ENCODE assay signal across 11 cellular contexts in the genomic region with DNA sequence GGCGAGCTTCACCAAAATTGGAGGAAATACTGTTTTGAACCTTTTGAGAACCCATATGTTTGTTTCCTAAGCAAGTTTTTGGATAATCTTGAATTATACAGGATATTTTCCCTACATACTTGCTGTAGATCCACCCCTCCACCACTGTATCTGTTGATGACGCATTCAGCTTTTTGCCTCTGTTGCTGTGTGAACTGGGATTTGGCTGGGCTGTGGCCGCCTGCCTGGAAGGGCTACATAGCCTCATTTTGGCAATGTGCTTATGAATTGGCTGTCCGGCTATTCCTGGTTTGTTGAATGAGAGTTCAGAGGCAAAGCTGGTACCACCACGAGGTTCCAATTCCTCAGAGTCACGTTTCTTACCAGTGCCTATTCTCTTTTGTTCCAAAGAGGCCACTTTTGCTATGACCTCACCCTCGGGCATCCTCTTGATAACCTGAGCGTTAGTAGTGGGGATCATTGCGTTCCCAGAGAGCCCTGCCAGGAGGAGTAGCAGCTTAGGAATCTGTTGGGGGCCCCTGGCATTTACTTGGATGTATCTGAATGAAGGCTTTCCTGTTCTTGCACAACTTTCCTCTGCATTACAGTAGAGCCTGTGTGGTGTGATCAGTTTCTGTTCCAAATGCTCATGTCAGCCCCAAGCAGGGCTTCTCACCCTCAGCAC. TPM values are rescaled to one million over a fixed set of nuclear protein-coding genes. Genes with fewer than 3 reads are reported as not detected.
A peak's percentile ranks its signal among the peaks of the same experiment; 100 is the strongest.
DNase-seq lines count a peak whose midpoint lies in the region; ATAC-seq and TF ChIP-seq lines count a peak whose summit lies in the region.
"Had no signal": no experiment of that assay in that cellular context is flagged by ENCODE, and none has a peak within 500 bp of the region (broad histone marks: within the 10 kb centered on the region; RNA-seq: fewer than 3 reads in every experiment).

No MANE protein-coding gene starts in this region.

- no peak overlapping the region for H4K91ac ChIP-seq in trophoblast cell (ENCODE audit: low read depth, low read length)

- peak overlapping the region; percentile 47 for H4K8ac ChIP-seq in trophoblast cell (ENCODE audit: low read depth, low read length)

- no TSS peak for BruUV-seq in Panc1 (replicated peaks; lab: Mats Ljungman, UMichigan)

- H3K9me3 ChIP-seq in Panc1 (ENCODE audit: control insufficient read depth, insufficient read depth, low read depth, low read length) (no peaks in the 10 kb centered on the region), esophagus (ENCODE audit: control insufficient read depth in 2 of 2, insufficient read depth in 1 of 2, low read depth in 1 of 2, low read length in 1 of 2) (no peaks in the 10 kb centered on the region), trophoblast cell (ENCODE audit: insufficient read depth, low read depth, low read length) (no peaks in the 10 kb centered on the region)

- H4K12ac ChIP-seq in trophoblast cell (ENCODE audit: low read depth, low read length), result no peak overlapping the region

- H3K14ac ChIP-seq in trophoblast cell (ENCODE audit: low read length), result peak overlapping the region; percentile 37

- intact Hi-C loops in Panc1 (cut with micrococcal nuclease; ENCODE audit: unreplicated experiment), result no loop called here

- H2AK5ac ChIP-seq in trophoblast cell (ENCODE audit: low read length), result no peak overlapping the region

- no peak overlapping the region for H2AFZ ChIP-seq in trophoblast cell (ENCODE audit: insufficient read depth, low read length, poor library complexity)

- H3K27ac ChIP-seq in Panc1 (ENCODE audit: low read length), result peak overlapping the region; percentile 14; the same call in 1 of the 2 replicates
- peak overlapping the region; percentile 79 to 92 for H3K27ac ChIP-seq in esophagus (ENCODE audit: low read depth in 2 of 2, low read length in 1 of 2)
- H3K27ac ChIP-seq in trophoblast cell (ENCODE audit: low read depth, low read length), result no peak overlapping the region

- POLR2A ChIA-PET in Panc1 (lab: Charles Lee), result no interaction called here

- H3K18ac ChIP-seq in trophoblast cell (ENCODE audit: low read length), result no peak overlapping the region

- H3K36me3 ChIP-seq in Panc1 (ENCODE audit: control insufficient read depth, insufficient read depth, low read length) (no peaks in the 10 kb centered on the region; the same call in 1 of the 2 replicates), esophagus (ENCODE audit: control insufficient read depth in 2 of 2, insufficient read depth in 2 of 2, low read length in 1 of 2) (peaks cover 0 to 2% of the 10 kb centered on the region in 2 donors), trophoblast cell (ENCODE audit: control insufficient read depth in 1 of 2, insufficient read depth in 2 of 2, low read length in 2 of 2) (peaks cover 0 to 3% of the 10 kb centered on the region in 2 experiments)

- H3K4me1 ChIP-seq in Panc1 (ENCODE audit: control insufficient read depth, insufficient read depth, low read length), result peaks cover 16% of the 10 kb centered on the region
- H3K4me1 ChIP-seq in esophagus (ENCODE audit: control insufficient read depth in 2 of 2, insufficient read depth in 2 of 2, low read length in 1 of 2), result peaks cover 4 to 17% of the 10 kb centered on the region in 2 donors
- H3K4me1 ChIP-seq in trophoblast cell (ENCODE audit: control insufficient read depth in 1 of 2, insufficient read depth in 2 of 2, low read length in 2 of 2), result peaks cover 19 to 33% of the 10 kb centered on the region in 2 experiments

- H3K4me2 ChIP-seq in trophoblast cell (ENCODE audit: low read length), result no peak overlapping the region

- in situ Hi-C loops in Panc1 (cut with HindIII; ENCODE audit: low pct_unique_long_range_greater_than_20kb, low sequenced_read_pairs), result no loop called here

- peak; percentile 42 for DNase-seq in SIG-M5 treated with dmso at 0.1 percent for 504 hours (lab: John Stamatoyannopoulos, UW; ENCODE audit: unreplicated experiment)
- DNase-seq in SIG-M5 (lab: John Stamatoyannopoulos, UW), result no peak
- DNase-seq in Panc1 (ENCODE audit: low read depth, low spot score), result no peak
- DNase-seq in trophoblast cell, result peak; percentile 52 to 83
- no peak for DNase-seq in dedifferentiated amniotic fluid mesenchymal stem cell (ENCODE audit: extremely low spot score)
- DNase-seq in NCI-H1092 (lab: John Stamatoyannopoulos, UW), result no peak
- DNase-seq: activated CD4-positive, CD25-positive, alpha-beta regulatory T cell treated with anti-CD3 and anti-CD28 coated beads, Interleukin-2, amount 50 U/mL, for 72 hours; activated naive CD4-positive, alpha-beta T cell treated with anti-CD3 and anti-CD28 coated beads, Interleukin-2, amount 10 ng/mL, durations not matched to agents 7 days and 5 days; NCI-H2029 treated with DMSO at 0.1 percent for 48 hours had no signal

- peak overlapping the region; percentile 66 for H3K4ac ChIP-seq in trophoblast cell (ENCODE audit: low read depth, low read length)

- H3K79me2 ChIP-seq in trophoblast cell (ENCODE audit: control insufficient read depth, insufficient read depth, low read length, poor library complexity), result peaks cover 15% of the 10 kb centered on the region

- no peak overlapping the region for H3K23ac ChIP-seq in trophoblast cell (ENCODE audit: low read length)

- no peak for TF ChIP-seq CTCF in Panc1 (IDR thresholded peaks at IDR 0.05)

- CTCF ChIA-PET in Panc1 (lab: Charles Lee), result no interaction called here

- H2BK12ac ChIP-seq in trophoblast cell (ENCODE audit: low read length), result no peak overlapping the region

- no peaks in the 10 kb centered on the region for H3K27me3 ChIP-seq in Panc1 (ENCODE audit: control insufficient read depth, insufficient read depth, low read length)
- H3K27me3 ChIP-seq in esophagus (ENCODE audit: control insufficient read depth in 1 of 2, insufficient read depth in 2 of 2, low read length in 2 of 2), result no peaks in the 10 kb centered on the region
- H3K27me3 ChIP-seq in trophoblast cell (ENCODE audit: insufficient read depth, low read length), result no peaks in the 10 kb centered on the region

- H3K4me3 ChIP-seq in Panc1 (ENCODE audit: low read depth in 2 of 2, low read length in 2 of 2) (no peak overlapping the region), esophagus (ENCODE audit: low read depth in 1 of 2, low read length in 2 of 2) (peak overlapping the region in 1 of 2 donors; percentile 12), trophoblast cell (ENCODE audit: low read depth, low read length) (no peak overlapping the region)

- H2BK120ac ChIP-seq in trophoblast cell (ENCODE audit: insufficient read depth, low read length, poor library complexity), result no peak overlapping the region

- H3K79me1 ChIP-seq in trophoblast cell (ENCODE audit: low read length), result peaks cover 8% of the 10 kb centered on the region

- ATAC-seq in Panc1, result no peak
- ATAC-seq in HG03469 (IDR thresholded peaks at IDR 0.05; ENCODE audit: unreplicated experiment), result no peak

- WGBS in esophagus, 2 donors, result 43 to 65% methylated on average over 9 of the region's 9 CpGs
- no CpG with 5 or more reads among the region's 9 CpGs for WGBS in trophoblast cell (ENCODE audit: extremely low coverage, insufficient coverage, insufficient read length)

- no peak overlapping the region for H3K9ac ChIP-seq in trophoblast cell (ENCODE audit: low read length)

- H2BK5ac ChIP-seq in trophoblast cell (ENCODE audit: low read depth, low read length, poor library complexity), result peak overlapping the region; percentile 24

RNA-seq across cellular contexts. Expression of a gene that starts 6.4 kb away (rescaled TPM):
- total RNA-seq in Panc1 (2021; ENCODE audit: unreplicated experiment), result 30.9 TPM
- polyA plus RNA-seq in Panc1 (2012; ENCODE audit: insufficient read length), result 14.5 TPM
- 10 to 100 TPM; 32.6 to 62.0 TPM for polyA plus RNA-seq in esophagus
- 63.6 and 64.0 TPM in 2 replicates for polyA plus RNA-seq in trophoblast cell (2013)

RNA-seq across cellular contexts. Expression of a gene that starts 29.6 kb away (rescaled TPM):
- 12.2 TPM for total RNA-seq in Panc1 (2021; ENCODE audit: unreplicated experiment)
- 8.4 TPM for polyA plus RNA-seq in Panc1 (2012; ENCODE audit: insufficient read length)
- 1 to 10 TPM; 6.5 to 9.6 TPM for polyA plus RNA-seq in esophagus
- 4.1 and 5.0 TPM in 2 replicates for polyA plus RNA-seq in trophoblast cell (2013)

Comparison
In these comparisons a context has a peak if more than half of its experiments do, and no peak if none do; other contexts are left out.
1. DNase-seq: peak in SIG-M5 treated with dmso at 0.1 percent for 504 hours (single experiment) and trophoblast cell (2 of 2); none in SIG-M5 (single experiment), Panc1 (single experiment), dedifferentiated amniotic fluid mesenchymal stem cell (single experiment) and NCI-H1092 (single experiment).